ENCODE assay signal across 15 cellular contexts in genomic region chr22:46589141-46589748, GRCh38. TPM values are rescaled to one million over a fixed set of nuclear protein-coding genes. Genes with fewer than 3 reads are reported as not detected.
DNase-seq lines count a peak whose midpoint lies in the region; ATAC-seq and TF ChIP-seq lines count a peak whose summit lies in the region.
"Had no signal": no experiment of that assay in that cellular context is flagged by ENCODE, and none has a peak within 500 bp of the region (broad histone marks: within the 10 kb centered on the region; RNA-seq: fewer than 3 reads in every experiment).

No MANE protein-coding gene starts in this region.

- H3K36me3 Mint-ChIP-seq in activated naive CD8-positive, alpha-beta T cell treated with anti-CD3 and anti-CD28 coated beads, Interleukin-2, amount 10 ng/mL, durations not matched to agents 7 days and 5 days, result no peaks in the 10 kb centered on the region
- no peaks in the 10 kb centered on the region for H3K36me3 Mint-ChIP-seq in activated naive CD8-positive, alpha-beta T cell treated with anti-CD3 and anti-CD28 coated beads, Interleukin-2, amount 50 U/mL, for 24 hours (ENCODE audit: low read depth)
- peaks cover 45% of the 10 kb centered on the region for H3K36me3 Mint-ChIP-seq in dendritic cell treated with granulocyte-macrophage colony-stimulating factor and Interleukin-4, amounts not matched to agents 40 ng/mL and 50 ng/mL, for 4 days (ENCODE audit: low read depth)
- H3K36me3 Mint-ChIP-seq in activated naive CD4-positive, alpha-beta T cell treated with anti-CD3 and anti-CD28 coated beads, Interleukin-2, amount 50 U/mL, for 72 hours, result no peaks in the 10 kb centered on the region
- no peaks in the 10 kb centered on the region for H3K36me3 Mint-ChIP-seq in CD4-positive, alpha-beta memory T cell
- H3K36me3 Mint-ChIP-seq: activated naive CD4-positive, alpha-beta T cell treated with anti-CD3 and anti-CD28 coated beads, Interleukin-2, amount 50 U/mL, for 24 hours; CD4-positive, CD25-positive, alpha-beta regulatory T cell had no signal

- CTCF ChIA-PET in CD4-positive, alpha-beta memory T cell (lab: Charles Lee; ENCODE audit: partially characterized antibody), result interaction anchor here (1.6 kb wide), 1 partner anchor 26 kb away, joined by 6 read pairs; no protein-coding TSS in a partner anchor

- no peak for DNase-seq in activated naive CD8-positive, alpha-beta T cell treated with anti-CD3 and anti-CD28 coated beads, Interleukin-2, amount 10 ng/mL, durations not matched to agents 7 days and 5 days
- no peak for DNase-seq in activated naive CD8-positive, alpha-beta T cell treated with anti-CD3 and anti-CD28 coated beads, Interleukin-2, amount 50 U/mL, for 24 hours
- peak in 2 of 3 donors; percentile 26 to 44 for DNase-seq in mucosa of descending colon
- DNase-seq in activated naive CD4-positive, alpha-beta T cell treated with anti-CD3 and anti-CD28 coated beads, Interleukin-2, amount 50 U/mL, for 72 hours (ENCODE audit: low spot score in 2 of 2), result no peak
- DNase-seq in CD4-positive, alpha-beta memory T cell, result no peak
- DNase-seq: activated CD4-positive, alpha-beta T cell treated with anti-CD3 and anti-CD28 coated beads for 4 hours; CD4-positive, CD25-positive, alpha-beta regulatory T cell; cortex of kidney; NCI-H526; PC-3 had no signal

- H3K4me3 Mint-ChIP-seq in activated naive CD8-positive, alpha-beta T cell treated with anti-CD3 and anti-CD28 coated beads, Interleukin-2, amount 10 ng/mL, durations not matched to agents 7 days and 5 days, result no peak overlapping the region
- H3K4me3 Mint-ChIP-seq in activated naive CD8-positive, alpha-beta T cell treated with anti-CD3 and anti-CD28 coated beads, Interleukin-2, amount 50 U/mL, for 24 hours, result no peak overlapping the region
- H3K4me3 Mint-ChIP-seq in dendritic cell treated with granulocyte-macrophage colony-stimulating factor and Interleukin-4, amounts not matched to agents 40 ng/mL and 50 ng/mL, for 4 days, result peak overlapping the region; percentile 60
- peak overlapping the region in 2 of 8 donors; percentile 8 to 17 for H3K4me3 Mint-ChIP-seq in CD4-positive, alpha-beta memory T cell
- H3K4me3 Mint-ChIP-seq: activated naive CD4-positive, alpha-beta T cell treated with anti-CD3 and anti-CD28 coated beads, Interleukin-2, amount 50 U/mL, for 24 hours had no signal

- no peaks in the 10 kb centered on the region for H3K27me3 ChIP-seq in CD4-positive, alpha-beta memory T cell (ENCODE audit: insufficient read depth, low read length)

- intact Hi-C loops in dendritic cell treated with granulocyte-macrophage colony-stimulating factor and Interleukin-4, amounts not matched to agents 40 ng/mL and 50 ng/mL, for 4 days (cut with micrococcal nuclease), result loop anchor here (10.0 kb wide), 1 partner anchor 146 kb away; the partner anchor contains the start of gene CERK
- intact Hi-C loops in mucosa of descending colon (cut with DNase I, micrococcal nuclease), result no loop called here
- intact Hi-C loops in CD4-positive, alpha-beta memory T cell (cut with micrococcal nuclease), result no loop called here

- ATAC-seq in activated naive CD8-positive, alpha-beta T cell treated with anti-CD3 and anti-CD28 coated beads, Interleukin-2, amount 10 ng/mL, durations not matched to agents 7 days and 5 days (ENCODE audit: low read depth), result no peak
- ATAC-seq in activated naive CD8-positive, alpha-beta T cell treated with anti-CD3 and anti-CD28 coated beads, Interleukin-2, amount 50 U/mL, for 24 hours, result no peak
- ATAC-seq in mucosa of descending colon (no peak), HG03108 (IDR thresholded peaks at IDR 0.05; ENCODE audit: unreplicated experiment) (no peak), HG03565 (IDR thresholded peaks at IDR 0.05; ENCODE audit: unreplicated experiment) (no peak)
- no peak for ATAC-seq in activated naive CD4-positive, alpha-beta T cell treated with anti-CD3 and anti-CD28 coated beads, Interleukin-2, amount 50 U/mL, for 72 hours
- ATAC-seq: PC-3 had no signal

- TF ChIP-seq CTCF in mucosa of descending colon (IDR thresholded peaks at IDR 0.05), result no peak

- no peaks in the 10 kb centered on the region for H3K9me3 ChIP-seq in mucosa of descending colon
- no peaks in the 10 kb centered on the region for H3K9me3 ChIP-seq in CD4-positive, alpha-beta memory T cell (ENCODE audit: control insufficient read depth in 1 of 2, low read length in 2 of 2)
- H3K9me3 ChIP-seq: thoracic aorta had no signal

- H3K9me3 Mint-ChIP-seq in activated naive CD8-positive, alpha-beta T cell treated with anti-CD3 and anti-CD28 coated beads, Interleukin-2, amount 10 ng/mL, durations not matched to agents 7 days and 5 days, result no peaks in the 10 kb centered on the region
- H3K9me3 Mint-ChIP-seq in activated naive CD8-positive, alpha-beta T cell treated with anti-CD3 and anti-CD28 coated beads, Interleukin-2, amount 50 U/mL, for 24 hours, result no peaks in the 10 kb centered on the region
- no peaks in the 10 kb centered on the region for H3K9me3 Mint-ChIP-seq in dendritic cell treated with granulocyte-macrophage colony-stimulating factor and Interleukin-4, amounts not matched to agents 40 ng/mL and 50 ng/mL, for 4 days
- no peaks in the 10 kb centered on the region for H3K9me3 Mint-ChIP-seq in activated naive CD4-positive, alpha-beta T cell treated with anti-CD3 and anti-CD28 coated beads, Interleukin-2, amount 50 U/mL, for 72 hours
- no peaks in the 10 kb centered on the region for H3K9me3 Mint-ChIP-seq in CD4-positive, alpha-beta memory T cell
- H3K9me3 Mint-ChIP-seq: activated naive CD4-positive, alpha-beta T cell treated with anti-CD3 and anti-CD28 coated beads, Interleukin-2, amount 50 U/mL, for 24 hours; CD4-positive, CD25-positive, alpha-beta regulatory T cell had no signal

- peak overlapping the region; percentile 12 for H3K27ac Mint-ChIP-seq in activated naive CD8-positive, alpha-beta T cell treated with anti-CD3 and anti-CD28 coated beads, Interleukin-2, amount 10 ng/mL, durations not matched to agents 7 days and 5 days
- H3K27ac Mint-ChIP-seq in activated naive CD8-positive, alpha-beta T cell treated with anti-CD3 and anti-CD28 coated beads, Interleukin-2, amount 50 U/mL, for 24 hours, result no peak overlapping the region
- H3K27ac Mint-ChIP-seq in dendritic cell treated with granulocyte-macrophage colony-stimulating factor and Interleukin-4, amounts not matched to agents 40 ng/mL and 50 ng/mL, for 4 days, result peak overlapping the region; percentile 90
- peak overlapping the region in 1 of 2 donors; percentile 69 for H3K27ac Mint-ChIP-seq in activated naive CD4-positive, alpha-beta T cell treated with anti-CD3 and anti-CD28 coated beads, Interleukin-2, amount 50 U/mL, for 72 hours
- H3K27ac Mint-ChIP-seq in CD4-positive, alpha-beta memory T cell, result no peak overlapping the region
- H3K27ac Mint-ChIP-seq: activated naive CD4-positive, alpha-beta T cell treated with anti-CD3 and anti-CD28 coated beads, Interleukin-2, amount 50 U/mL, for 24 hours had no signal

- H3K27ac ChIP-seq in CD4-positive, alpha-beta memory T cell (ENCODE audit: low read depth, low read length), result no peak overlapping the region
- H3K27ac ChIP-seq: thoracic aorta had no signal

- H3K4me1 ChIP-seq in mucosa of descending colon (ENCODE audit: low read depth), result peaks cover 43% of the 10 kb centered on the region
- peaks cover 30% of the 10 kb centered on the region for H3K4me1 ChIP-seq in CD4-positive, alpha-beta memory T cell (ENCODE audit: insufficient read depth, low read length)

- H3K36me3 ChIP-seq in mucosa of descending colon (ENCODE audit: low read depth), result no peaks in the 10 kb centered on the region
- H3K36me3 ChIP-seq in CD4-positive, alpha-beta memory T cell (ENCODE audit: insufficient read depth, low read length), result no peaks in the 10 kb centered on the region
- H3K36me3 ChIP-seq: thoracic aorta had no signal

- H3K4me3 ChIP-seq in mucosa of descending colon, result no peak overlapping the region
- H3K4me3 ChIP-seq in CD4-positive, alpha-beta memory T cell (ENCODE audit: low read length in 2 of 2), result no peak overlapping the region
- H3K4me3 ChIP-seq: thoracic aorta had no signal

- H3K27me3 Mint-ChIP-seq in activated naive CD8-positive, alpha-beta T cell treated with anti-CD3 and anti-CD28 coated beads, Interleukin-2, amount 10 ng/mL, durations not matched to agents 7 days and 5 days, result no peaks in the 10 kb centered on the region
- no peaks in the 10 kb centered on the region for H3K27me3 Mint-ChIP-seq in activated naive CD8-positive, alpha-beta T cell treated with anti-CD3 and anti-CD28 coated beads, Interleukin-2, amount 50 U/mL, for 24 hours
- no peaks in the 10 kb centered on the region for H3K27me3 Mint-ChIP-seq in dendritic cell treated with granulocyte-macrophage colony-stimulating factor and Interleukin-4, amounts not matched to agents 40 ng/mL and 50 ng/mL, for 4 days
- H3K27me3 Mint-ChIP-seq in CD4-positive, alpha-beta memory T cell, result no peaks in the 10 kb centered on the region
- H3K27me3 Mint-ChIP-seq: activated naive CD4-positive, alpha-beta T cell treated with anti-CD3 and anti-CD28 coated beads, Interleukin-2, amount 50 U/mL, for 24 hours; CD4-positive, CD25-positive, alpha-beta regulatory T cell had no signal

- H3K4me1 Mint-ChIP-seq in activated naive CD8-positive, alpha-beta T cell treated with anti-CD3 and anti-CD28 coated beads, Interleukin-2, amount 10 ng/mL, durations not matched to agents 7 days and 5 days, result peaks cover 33% of the 10 kb centered on the region
- peaks cover 56% of the 10 kb centered on the region for H3K4me1 Mint-ChIP-seq in activated naive CD8-positive, alpha-beta T cell treated with anti-CD3 and anti-CD28 coated beads, Interleukin-2, amount 50 U/mL, for 24 hours
- H3K4me1 Mint-ChIP-seq in dendritic cell treated with granulocyte-macrophage colony-stimulating factor and Interleukin-4, amounts not matched to agents 40 ng/mL and 50 ng/mL, for 4 days (ENCODE audit: low read depth), result peaks cover 100% of the 10 kb centered on the region
- H3K4me1 Mint-ChIP-seq in CD4-positive, alpha-beta memory T cell, result peaks cover 11 to 30% (median 23%) of the 10 kb centered on the region in 4 donors

- POLR2A ChIA-PET in activated naive CD8-positive, alpha-beta T cell treated with anti-CD3 and anti-CD28 coated beads, Interleukin-2, amount 10 ng/mL, durations not matched to agents 7 days and 5 days (lab: Charles Lee), result interaction anchor here (0.9 kb wide), 2 partner anchors 25 kb away, joined by 3 read pairs; no protein-coding TSS in a partner anchor
- POLR2A ChIA-PET in CD4-positive, alpha-beta memory T cell (lab: Charles Lee; ENCODE audit: partially characterized antibody), result interaction anchor here (2.3 kb wide), 1 partner anchor 25 kb away, joined by 7 read pairs; no protein-coding TSS in a partner anchor

RNA-seq across cellular contexts. Expression of gene GRAMD4, which starts 30.9 kb away (rescaled TPM):
- 10 to 100 TPM; 20.2 to 23.2 TPM for total RNA-seq in activated naive CD8-positive, alpha-beta T cell treated with anti-CD3 and anti-CD28 coated beads, Interleukin-2, amount 10 ng/mL, durations not matched to agents 7 days and 5 days
- 100 to 1,000 TPM; 114 to 203 (median 197) TPM for total RNA-seq in mucosa of descending colon
- total RNA-seq in activated naive CD4-positive, alpha-beta T cell treated with anti-CD3 and anti-CD28 coated beads, Interleukin-2, amount 50 U/mL, for 72 hours, result 10 to 100 TPM; 33.8 to 42.4 TPM
- total RNA-seq in CD4-positive, alpha-beta memory T cell, result 10 to 100 TPM; 16.1 to 19.6 TPM
- 1 to 10 TPM in 1 of 2 donors, under 1 TPM in 1; 0.73 to 7.2 TPM for polyA plus RNA-seq in CD4-positive, alpha-beta memory T cell

RNA-seq across cellular contexts. Expression of gene CELSR1, which starts 51.8 kb away (rescaled TPM):
- total RNA-seq in activated naive CD8-positive, alpha-beta T cell treated with anti-CD3 and anti-CD28 coated beads, Interleukin-2, amount 10 ng/mL, durations not matched to agents 7 days and 5 days, result under 1 TPM; 0.31 to 0.33 TPM
- 1 to 10 TPM; 1.9 to 4.2 (median 2.5) TPM for total RNA-seq in mucosa of descending colon
- total RNA-seq in activated naive CD4-positive, alpha-beta T cell treated with anti-CD3 and anti-CD28 coated beads, Interleukin-2, amount 50 U/mL, for 72 hours, result 1 to 10 TPM in 1 of 2 donors, under 1 TPM in 1; 0.54 to 1.1 TPM
- total RNA-seq in CD4-positive, alpha-beta memory T cell, result 1 to 10 TPM in 1 of 2 experiments, under 1 TPM in 1; 0.94 to 1.1 TPM
- polyA plus RNA-seq in CD4-positive, alpha-beta memory T cell, result under 1 TPM; 0.47 to 0.67 TPM

Comparison
In these comparisons a context has a peak if more than half of its experiments do, and no peak if none do; other contexts are left out.
1. H3K27ac Mint-ChIP-seq: peak in activated naive CD8-positive, alpha-beta T cell treated with anti-CD3 and anti-CD28 coated beads, Interleukin-2, amount 10 ng/mL, durations not matched to agents 7 days and 5 days (single experiment) and dendritic cell treated with granulocyte-macrophage colony-stimulating factor and Interleukin-4, amounts not matched to agents 40 ng/mL and 50 ng/mL, for 4 days (single experiment); none in activated naive CD8-positive, alpha-beta T cell treated with anti-CD3 and anti-CD28 coated beads, Interleukin-2, amount 50 U/mL, for 24 hours (single experiment) and CD4-positive, alpha-beta memory T cell (0 of 7).
2. DNase-seq: peak in mucosa of descending colon (2 of 3); none in activated naive CD8-positive, alpha-beta T cell treated with anti-CD3 and anti-CD28 coated beads, Interleukin-2, amount 10 ng/mL, durations not matched to agents 7 days and 5 days (single experiment), activated naive CD8-positive, alpha-beta T cell treated with anti-CD3 and anti-CD28 coated beads, Interleukin-2, amount 50 U/mL, for 24 hours (single experiment), activated naive CD4-positive, alpha-beta T cell treated with anti-CD3 and anti-CD28 coated beads, Interleukin-2, amount 50 U/mL, for 72 hours (0 of 2) and CD4-positive, alpha-beta memory T cell (0 of 5).